6 cellular contexts compared by ENCODE assay signal in the genomic region with DNA sequence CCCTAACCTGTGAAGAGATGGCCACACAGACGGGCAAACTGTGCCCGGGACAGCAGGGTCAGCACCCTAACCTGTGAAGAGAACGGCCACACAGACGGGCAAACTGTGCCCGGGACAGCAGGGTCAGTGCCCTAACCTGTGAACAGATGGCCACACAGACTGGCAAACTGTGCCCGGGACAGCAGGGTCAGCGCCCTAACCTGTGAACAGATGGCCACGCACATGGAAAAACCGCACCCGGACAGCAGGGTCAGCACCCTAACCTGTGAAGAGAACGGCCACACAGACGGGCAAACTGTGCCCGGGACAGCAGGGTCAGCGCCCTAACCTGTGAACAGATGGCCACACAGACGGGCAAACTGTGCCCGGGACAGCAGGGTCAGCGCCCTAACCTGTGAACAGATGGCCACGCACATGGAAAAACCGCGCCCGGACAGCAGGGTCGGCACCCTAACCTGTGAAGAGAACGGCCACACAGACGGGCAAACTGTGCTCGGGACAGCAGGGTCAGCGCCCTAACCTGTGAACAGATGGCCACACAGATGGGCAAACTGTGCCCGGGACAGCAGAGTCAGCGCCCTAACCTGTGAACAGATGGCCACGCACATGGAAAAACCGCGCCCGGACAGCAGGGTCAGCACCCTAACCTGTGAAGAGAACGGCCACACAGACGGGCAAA. TPM values are rescaled to one million over a fixed set of nuclear protein-coding genes. Genes with fewer than 3 reads are reported as not detected.
"Had no signal": no experiment of that assay in that cellular context is flagged by ENCODE, and none has a peak within 500 bp of the region (broad histone marks: within the 10 kb centered on the region; RNA-seq: fewer than 3 reads in every experiment).

No MANE protein-coding gene starts in this region.

RNA-seq across cellular contexts. Expression of gene TERT, which starts 44.4 kb away (rescaled TPM):
- total RNA-seq: bronchial epithelial cell, cardiac septum, cerebellum, esophagus muscularis mucosa, gastrocnemius medialis had no signal
- polyA plus RNA-seq: foreskin keratinocyte had no signal
